ENCODE assay signal across 8 cellular contexts in genomic region chr16:56081371-56081770, GRCh38.
"Had no signal": no experiment of that assay in that cellular context is flagged by ENCODE, and none has a peak within 500 bp of the region (broad histone marks: within the 10 kb centered on the region; RNA-seq: fewer than 3 reads in every experiment).

No MANE protein-coding gene starts in this region.

- H3K27ac ChIP-seq: GM23248 had no signal

- H2AFZ ChIP-seq: GM23248 had no signal

- FAIRE-seq: H54, HTR-8/SVneo, K562 had no signal

- H3K4me3 ChIP-seq: GM23248, K562 had no signal

- DNase-seq: GM23248, GOT3, H9, HCEC 1CT, IMR-90 had no signal

- H3K9ac ChIP-seq: GM23248 had no signal
